Comparison of ENCODE assay signal across 14 cellular contexts in the genomic region with DNA sequence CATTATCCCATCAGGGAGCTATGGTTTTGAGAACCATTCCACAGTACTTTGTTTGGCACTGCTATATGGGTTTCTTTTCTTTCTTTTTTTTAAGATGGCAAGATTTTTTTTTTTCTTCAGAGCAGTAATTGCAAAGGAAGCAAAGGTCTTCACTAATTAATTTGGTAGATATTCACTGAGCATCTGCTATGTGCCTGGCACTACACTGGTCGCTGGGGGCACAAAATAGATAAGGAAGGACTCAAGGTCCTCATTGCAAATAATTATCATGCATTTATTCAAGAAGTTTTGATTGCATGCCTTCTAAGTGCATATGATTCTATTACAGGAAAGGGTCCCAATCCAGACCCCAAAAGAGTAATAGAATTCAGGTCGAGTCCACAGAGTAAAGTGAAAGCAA. TPM values are rescaled to one million over a fixed set of nuclear protein-coding genes. Genes with fewer than 3 reads are reported as not detected.
A peak's percentile ranks its signal among the peaks of the same experiment; 100 is the strongest.
DNase-seq lines count a peak whose midpoint lies in the region; ATAC-seq and TF ChIP-seq lines count a peak whose summit lies in the region.
"Had no signal": no experiment of that assay in that cellular context is flagged by ENCODE, and none has a peak within 500 bp of the region (broad histone marks: within the 10 kb centered on the region; RNA-seq: fewer than 3 reads in every experiment).

No MANE protein-coding gene starts in this region.

- H3K27ac ChIP-seq in A673 (ENCODE audit: low read depth, low read length, poor library complexity, severe bottlenecking): peak overlapping the region; percentile 12
- no peak overlapping the region; the same call in 1 of the 2 replicates for H3K27ac ChIP-seq in HCT116 (ENCODE audit: low read depth, low read length)
- no peak overlapping the region for H3K27ac ChIP-seq in mammary epithelial cell (ENCODE audit: insufficient read depth, low read depth, low read length)
- peak overlapping the region; percentile 58 for H3K27ac ChIP-seq in psoas muscle

- RAD21 ChIA-PET in HCT116 (lab: Charles Lee; ENCODE audit: low non-redundant PET in 1 of 2, low total read pairs in 2 of 2, uncharacterized antibody in 2 of 2, unreplicated experiment in 2 of 2): interaction anchor here in 1 of 2 experiments (0.6 kb wide), 1 partner anchor 126 kb away, joined by 3 read pairs; no protein-coding TSS in a partner anchor

- no peaks in the 10 kb centered on the region for H3K9me2 ChIP-seq in HCT116 (ENCODE audit: insufficient read depth)

- WGBS in mammary epithelial cell (ENCODE audit: low coverage, missing lambda C conversion rate): 92% methylated on average over 2 of the region's 2 CpGs
- WGBS in psoas muscle, 3 donors: 33 to 56% (median 50%) methylated on average over 2 of the region's 2 CpGs

- intact Hi-C loops in A673 (cut with micrococcal nuclease; ENCODE audit: unreplicated experiment): no loop called here
- intact Hi-C loops in HCT116 (cut with micrococcal nuclease): no loop called here
- intact Hi-C loops in mammary epithelial cell (cut with micrococcal nuclease): no loop called here
- intact Hi-C loops in psoas muscle (cut with DNase I): loop anchor here (5.0 to 10.0 kb wide), 2 partner anchors 34 to 166 kb away; no protein-coding TSS in a partner anchor

- H3K36me3 ChIP-seq in A673 (ENCODE audit: insufficient read depth, low read length, poor library complexity, severe bottlenecking) (no peaks in the 10 kb centered on the region), HCT116 (ENCODE audit: control insufficient read depth in 1 of 2, insufficient read depth in 2 of 2, low read length in 2 of 2) (no peaks in the 10 kb centered on the region), mammary epithelial cell (ENCODE audit: insufficient read depth, low read length) (no peaks in the 10 kb centered on the region), psoas muscle (ENCODE audit: insufficient read depth in 1 of 2, low read depth in 1 of 2) (no peaks in the 10 kb centered on the region)
- H3K36me3 ChIP-seq: Peyer's patch had no signal

- no peaks in the 10 kb centered on the region for H4K20me1 ChIP-seq in HCT116 (ENCODE audit: insufficient read depth)
- no peaks in the 10 kb centered on the region for H4K20me1 ChIP-seq in mammary epithelial cell (ENCODE audit: insufficient read depth, low read length)

- no peak overlapping the region for H2AFZ ChIP-seq in HCT116 (ENCODE audit: low read depth, low read length, poor library complexity, severe bottlenecking)
- H2AFZ ChIP-seq in mammary epithelial cell (ENCODE audit: low read depth, low read length): no peak overlapping the region

- POLR2A ChIA-PET in A673 (lab: Charles Lee; ENCODE audit: low non-redundant PET) (no interaction called here), HCT116 (lab: Charles Lee) (interaction anchor here (0.9 to 2.0 kb wide), 3 partner anchors 9 to 13 kb away, joined by 3 to 10 read pairs (median 4); no protein-coding TSS in a partner anchor)

- ATAC-seq in HCT116: no peak
- ATAC-seq in psoas muscle: no peak
- no peak for ATAC-seq in activated CD4-positive, CD25-positive, alpha-beta regulatory T cell treated with anti-CD3 and anti-CD28 coated beads, Interleukin-2, amount 50 U/mL, for 24 hours
- no peak for ATAC-seq in HG02759 (IDR thresholded peaks at IDR 0.05; ENCODE audit: unreplicated experiment)
- no peak for ATAC-seq in GM21825 (IDR thresholded peaks at IDR 0.05; ENCODE audit: unreplicated experiment)

- TF ChIP-seq RAD21 in HCT116 (IDR thresholded peaks at IDR 0.05; ENCODE audit: low read depth): no peak

- BruUV-seq in A673 (replicated peaks; lab: Mats Ljungman, UMichigan): no TSS peak
- BruUV-seq in HCT116 (replicated peaks; lab: Mats Ljungman, UMichigan): no TSS peak
- BruUV-seq in mammary epithelial cell (replicated peaks; lab: Mats Ljungman, UMichigan): no TSS peak

- TF ChIP-seq POLR2A in HCT116 (IDR thresholded peaks at IDR 0.05; ENCODE audit: borderline replicate concordance, extremely low read depth, insufficient read depth, insufficient read length): no peak

- dilution Hi-C loops in mammary epithelial cell (cut with HindIII; ENCODE audit: low sequenced_read_pairs): no loop called here

- no peak overlapping the region for H3K9ac ChIP-seq in HCT116 (ENCODE audit: low read length)
- H3K9ac ChIP-seq in mammary epithelial cell (ENCODE audit: insufficient read depth, low read length): no peak overlapping the region

- H3K9me3 ChIP-seq in A673 (ENCODE audit: low read depth, low read length, poor library complexity, severe bottlenecking): no peaks in the 10 kb centered on the region
- no peaks in the 10 kb centered on the region for H3K9me3 ChIP-seq in HCT116 (ENCODE audit: control insufficient read depth in 1 of 2, insufficient read depth in 1 of 2, low read depth in 1 of 2, low read length in 2 of 2)
- no peaks in the 10 kb centered on the region for H3K9me3 ChIP-seq in mammary epithelial cell (replicated peaks; ENCODE audit: insufficient read depth, low read length)
- H3K9me3 ChIP-seq in psoas muscle: no peaks in the 10 kb centered on the region
- H3K9me3 ChIP-seq: Peyer's patch had no signal

- CTCF ChIA-PET in A673 (lab: Charles Lee) (interaction anchor here (0.7 kb wide), 1 partner anchor 198 kb away, joined by 5 read pairs; the partner anchor contains the start of gene FAM216A), HCT116 (lab: Charles Lee) (interaction anchor here (1.3 kb wide), 1 partner anchor 8 kb away, joined by 3 read pairs; no protein-coding TSS in a partner anchor), mammary epithelial cell (lab: Charles Lee; ENCODE audit: low non-redundant PET) (no interaction called here)

- peaks cover 37% of the 10 kb centered on the region for H3K4me1 ChIP-seq in A673 (ENCODE audit: insufficient read depth, low read length, poor library complexity, severe bottlenecking)
- H3K4me1 ChIP-seq in HCT116 (ENCODE audit: control insufficient read depth in 1 of 2, insufficient read depth in 2 of 2, low read length in 2 of 2): peaks cover 34 to 46% of the 10 kb centered on the region in 2 experiments
- H3K4me1 ChIP-seq in mammary epithelial cell (ENCODE audit: insufficient read depth, low read length): peaks cover 24% of the 10 kb centered on the region
- H3K4me1 ChIP-seq in psoas muscle: peaks cover 46% of the 10 kb centered on the region

- H3K79me2 ChIP-seq in HCT116 (ENCODE audit: insufficient read depth, low read length): no peaks in the 10 kb centered on the region
- no peaks in the 10 kb centered on the region for H3K79me2 ChIP-seq in mammary epithelial cell (ENCODE audit: insufficient read depth, low read length)

- TF ChIP-seq CTCF in A673 (conservative IDR thresholded peaks at IDR 0.05; ENCODE audit: low read depth, low read length): no peak
- no peak for TF ChIP-seq CTCF in HCT116 (IDR thresholded peaks at IDR 0.05 in 2 of 3, conservative IDR thresholded peaks at IDR 0.05 in 1 of 3; ENCODE audit: borderline replicate concordance in 1 of 3, insufficient read depth in 1 of 3, low read depth in 2 of 3, low read length in 2 of 3)
- TF ChIP-seq CTCF in mammary epithelial cell (conservative IDR thresholded peaks at IDR 0.05 in 1 of 2, IDR thresholded peaks at IDR 0.05 in 1 of 2; ENCODE audit: extremely low read depth in 1 of 2, insufficient read depth in 1 of 2, low read depth in 1 of 2, low read length in 2 of 2): no peak
- no peak for TF ChIP-seq CTCF in psoas muscle (IDR thresholded peaks at IDR 0.05)

- H3K4me2 ChIP-seq in HCT116 (ENCODE audit: low read length) (peak overlapping the region; percentile 77), mammary epithelial cell (ENCODE audit: insufficient read depth, low read depth, low read length) (peak overlapping the region; percentile 30)

- H3K4me3 ChIP-seq in A673 (ENCODE audit: low read depth, low read length, poor library complexity, severe bottlenecking) (no peak overlapping the region), HCT116 (replicated peaks in 1 of 2; ENCODE audit: low read depth in 1 of 2, low read length in 2 of 2) (no peak overlapping the region), mammary epithelial cell (replicated peaks in 1 of 3; ENCODE audit: insufficient read depth in 1 of 3, low read depth in 2 of 3, low read length in 3 of 3) (no peak overlapping the region), psoas muscle (peak overlapping the region; percentile 5)
- H3K4me3 ChIP-seq: Peyer's patch had no signal

- no peaks in the 10 kb centered on the region for H3K27me3 ChIP-seq in A673 (replicated peaks; ENCODE audit: insufficient read depth, low read depth, low read length, poor library complexity)
- H3K27me3 ChIP-seq in HCT116 (ENCODE audit: insufficient read depth, low read length): no peaks in the 10 kb centered on the region
- no peaks in the 10 kb centered on the region for H3K27me3 ChIP-seq in mammary epithelial cell (ENCODE audit: insufficient read depth, low read length)
- no peaks in the 10 kb centered on the region for H3K27me3 ChIP-seq in psoas muscle (ENCODE audit: insufficient read depth in 3 of 3, low read length in 2 of 3)
- H3K27me3 ChIP-seq: Peyer's patch had no signal

- in situ Hi-C loops in mammary epithelial cell (cut with MboI; ENCODE audit: low sequenced_read_pairs in 2 of 2): no loop called here

- DNase-seq in A673 (ENCODE audit: low spot score): no peak
- no peak for DNase-seq in HCT116 (ENCODE audit: low read depth, low spot score)
- DNase-seq in mammary epithelial cell: no peak
- DNase-seq in psoas muscle: no peak
- no peak for DNase-seq in NCI-H2081 treated with DMSO at 0.1 percent for 48 hours (lab: John Stamatoyannopoulos, UW)
- DNase-seq: activated CD4-positive, alpha-beta T cell treated with anti-CD3 and anti-CD28 coated beads, Interleukin-2, amount 10 ng/mL, durations not matched to agents 7 days and 5 days; activated gamma-delta T cell; AML-193; kidney; nephron progenitor cell; Peyer's patch had no signal

TF ChIP-seq in HCT116, 20 proteins besides CTCF, POLR2A, EP300 and RAD21 (continues in another document):
- TF ChIP-seq TCF7L2 (IDR thresholded peaks at IDR 0.05; ENCODE audit: borderline replicate concordance, extremely low read depth, insufficient read depth, insufficient read length) (no peak), SRF (IDR thresholded peaks at IDR 0.05; ENCODE audit: low read depth) (no peak), EZH2phosphoT487 (IDR thresholded peaks at IDR 0.05; ENCODE audit: borderline replicate concordance) (no peak), ZNF274 (IDR thresholded peaks at IDR 0.05; ENCODE audit: low read depth, low read length) (no peak), SP1 (IDR thresholded peaks at IDR 0.05; ENCODE audit: low read depth) (no peak)
- TF ChIP-seq, protein P1, sequence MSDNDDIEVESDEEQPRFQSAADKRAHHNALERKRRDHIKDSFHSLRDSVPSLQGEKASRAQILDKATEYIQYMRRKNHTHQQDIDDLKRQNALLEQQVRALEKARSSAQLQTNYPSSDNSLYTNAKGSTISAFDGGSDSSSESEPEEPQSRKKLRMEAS (IDR thresholded peaks at IDR 0.05): no peak

RNA-seq across cellular contexts. Expression of gene ATP2A2, which starts 10.0 kb away (rescaled TPM):
- 296 and 333 TPM in 2 replicates for total RNA-seq in A673 (2021)
- 239 TPM for total RNA-seq in HCT116 (2021; ENCODE audit: unreplicated experiment)
- 146 and 151 TPM in 2 replicates for polyA plus RNA-seq in HCT116 (2012)
- total RNA-seq in mammary epithelial cell: 100 to 1,000 TPM; 311 to 337 TPM
- 156 TPM for polyA plus RNA-seq in mammary epithelial cell
- 444 TPM for polyA minus RNA-seq in mammary epithelial cell
- 1,000 to 10,000 TPM; 1,152 to 2,814 (median 1,810) TPM for total RNA-seq in psoas muscle
- 1,000 to 10,000 TPM in 2 of 3 donors, 100 to 1,000 TPM in 1; 691 to 1,378 (median 1,014) TPM for polyA plus RNA-seq in psoas muscle

Comparison
In these comparisons a context has a peak if more than half of its experiments do, and no peak if none do; other contexts are left out.
1. H3K27ac ChIP-seq: peak in A673 (single experiment) and psoas muscle (single experiment); none in HCT116 (single experiment) and mammary epithelial cell (single experiment).
2. intact Hi-C loops: an anchor here in psoas muscle (5.0 to 10.0 kb wide); none called in A673, HCT116 and mammary epithelial cell.